In genomic region chr19:19488875-19489690, GRCh38 we compare ENCODE assay signal across 8 cellular contexts.
DNase-seq lines count a peak whose midpoint lies in the region; FAIRE-seq and TF ChIP-seq lines count a peak whose summit lies in the region.

No MANE protein-coding gene starts in this region.

- DNase-seq in EL: peak; percentile 96
- peak; percentile 87 for DNase-seq in H54 (ENCODE audit: insufficient read length, low spot score)
- peak; percentile 93 for DNase-seq in NCI-H1105 treated with DMSO at 0.1 percent for 48 hours (lab: John Stamatoyannopoulos, UW)
- DNase-seq in activated CD4-positive, CD25-positive, alpha-beta regulatory T cell (lab: John Stamatoyannopoulos, UW): peak; percentile 43 to 83 (median 74)
- DNase-seq in caudate nucleus (lab: John Stamatoyannopoulos, UW): peak in 56 of 61 donors; percentile 7 to 93 (median 60)
- DNase-seq in stimulated activated CD4-positive, alpha-beta T cell treated with anti-CD3 and anti-CD28 coated beads, Interleukin-12 subunit alpha, Interleukin-12 subunit beta, amount 100 ng/mL, for 48 hours (ENCODE audit: low read depth in 2 of 3, low spot score in 1 of 3): peak; percentile 75 to 84 (median 83)
- DNase-seq in DMS79 (lab: John Stamatoyannopoulos, UW): no peak

- TF ChIP-seq POLR2A in H54 (IDR thresholded peaks at IDR 0.05; ENCODE audit: low read depth, low read length): no peak

- peak overlapping the region; percentile 92 for H3K27ac ChIP-seq in caudate nucleus (ENCODE audit: low read depth, low read length)

- FAIRE-seq in H54 (lab: Jason Lieb, UNC) (peak; percentile 81), islet of Langerhans (lab: Jason Lieb, UNC) (peak; percentile 98)
